In the genomic region with DNA sequence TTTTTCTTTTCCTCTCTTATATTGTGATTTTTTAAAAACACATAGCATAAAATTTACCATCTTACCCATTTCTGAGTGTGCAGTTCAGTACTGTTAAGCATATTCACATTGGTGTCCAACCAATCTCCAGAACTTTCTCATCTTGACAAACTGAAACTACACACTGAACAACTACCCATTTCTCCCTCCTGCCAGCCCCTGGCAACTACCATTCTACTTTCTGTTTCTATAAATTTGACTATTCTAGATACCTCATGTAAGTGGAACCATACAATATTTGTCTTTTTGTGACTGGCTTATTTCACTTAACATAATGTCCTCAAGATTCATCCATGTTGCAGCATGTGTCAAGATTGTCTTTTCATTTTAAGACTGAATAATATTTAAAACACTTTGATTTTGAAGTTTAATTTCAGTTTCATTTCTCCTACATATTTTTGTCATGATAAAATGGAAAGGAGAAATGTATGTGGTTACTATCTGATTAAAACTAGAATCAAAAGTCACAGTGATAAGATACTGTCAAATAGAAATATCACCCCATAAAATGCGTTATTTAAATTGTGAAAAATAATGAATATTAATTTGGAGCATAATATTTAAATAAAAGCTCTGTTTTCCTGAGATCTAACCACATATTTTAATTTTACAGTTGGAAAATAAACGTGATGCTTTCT, we compare ENCODE assay signal across 10 cellular contexts.
DNase-seq lines count a peak whose midpoint lies in the region; ATAC-seq lines count a peak whose summit lies in the region.
"Had no signal": no experiment of that assay in that cellular context is flagged by ENCODE, and none has a peak within 500 bp of the region (broad histone marks: within the 10 kb centered on the region; RNA-seq: fewer than 3 reads in every experiment).

No MANE protein-coding gene starts in this region.

- ATAC-seq in GM18520 (IDR thresholded peaks at IDR 0.05; ENCODE audit: unreplicated experiment) (peak; percentile 94), GM21619 (IDR thresholded peaks at IDR 0.05; ENCODE audit: unreplicated experiment) (peak; percentile 72), HG03521 (IDR thresholded peaks at IDR 0.05; ENCODE audit: unreplicated experiment) (peak; percentile 64), left ventricle myocardium superior (no peak), GM19035 (IDR thresholded peaks at IDR 0.05; ENCODE audit: unreplicated experiment) (no peak)
- ATAC-seq: PC-3 had no signal

- DNase-seq in fibroblast of peridontal ligament (ENCODE audit: extremely low read depth) (peak; percentile 27), left ventricle myocardium superior (no peak), head of caudate nucleus (no peak)
- DNase-seq in stimulated activated CD8-positive, alpha-beta memory T cell treated with anti-CD3 and anti-CD28 coated beads, Interleukin-4, amount 100 ng/mL, for 48 hours = no peak
- DNase-seq: nephron progenitor cell, PC-3 had no signal

- intact Hi-C loops in left ventricle myocardium superior (cut with micrococcal nuclease) = no loop called here
- intact Hi-C loops in head of caudate nucleus (cut with DNase I) = loop anchor here (10.0 kb wide), 1 partner anchor 107 kb away; no protein-coding TSS in a partner anchor

Comparison
In these comparisons a context has a peak if more than half of its experiments do, and no peak if none do; other contexts are left out.
1. ATAC-seq: peak in GM18520 (single experiment), GM21619 (single experiment) and HG03521 (single experiment); none in left ventricle myocardium superior (single experiment) and GM19035 (single experiment).